ENCODE assay signal across 9 cellular contexts in the genomic region with DNA sequence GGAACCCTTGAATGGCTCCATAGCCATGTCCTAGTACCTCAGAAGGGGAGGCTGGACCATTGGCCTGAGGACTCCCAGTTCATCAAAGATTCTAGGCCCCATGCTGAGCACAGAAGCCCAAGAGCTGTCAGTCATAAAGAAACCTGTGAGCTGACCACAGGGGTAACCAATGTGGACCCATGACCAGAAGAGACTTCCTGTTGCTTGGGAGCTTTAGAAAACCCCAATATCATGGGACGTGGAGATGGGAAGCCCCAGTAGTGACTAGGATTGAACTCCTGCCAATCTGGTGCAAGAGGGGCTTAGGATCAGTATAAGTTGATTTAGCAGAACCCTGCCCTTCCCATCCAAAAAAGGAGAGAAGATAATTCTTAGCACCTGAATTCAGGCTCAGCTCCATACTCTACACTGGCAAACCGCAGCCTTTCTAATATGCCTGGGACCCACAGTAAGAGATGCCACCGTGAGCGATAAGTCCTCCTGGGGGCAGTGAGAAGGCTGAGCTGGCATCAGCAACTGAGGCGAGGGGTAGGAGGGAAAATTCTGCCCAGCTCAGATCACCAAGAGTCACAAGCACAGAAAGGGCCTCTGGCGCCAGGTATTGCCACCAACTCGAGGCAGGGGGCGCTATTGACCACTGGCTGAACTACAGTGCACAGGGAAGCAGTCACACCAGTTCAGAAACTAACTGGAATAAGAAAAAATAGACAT.
DNase-seq lines count a peak whose midpoint lies in the region; ATAC-seq and TF ChIP-seq lines count a peak whose summit lies in the region.
"Had no signal": no experiment of that assay in that cellular context is flagged by ENCODE, and none has a peak within 500 bp of the region (broad histone marks: within the 10 kb centered on the region; RNA-seq: fewer than 3 reads in every experiment).

No MANE protein-coding gene starts in this region.

- no peaks in the 10 kb centered on the region for H3K9me3 ChIP-seq in OCI-LY7 (ENCODE audit: low read length)
- H3K9me3 ChIP-seq: BLaER1 treated with 17β-estradiol and CSF1 and Interleukin-3, amounts not matched to agents 10 nM and 100 nM had no signal

- no peaks in the 10 kb centered on the region for H3K9me2 ChIP-seq in OCI-LY7 (ENCODE audit: insufficient read depth, low read length)

- TF ChIP-seq POLR2A in lower leg skin (IDR thresholded peaks at IDR 0.05): no peak

- H4K20me1 ChIP-seq in OCI-LY7 (ENCODE audit: insufficient read depth, low read length): no peaks in the 10 kb centered on the region
- H4K20me1 ChIP-seq: BLaER1 treated with 17β-estradiol and CSF1 and Interleukin-3, amounts not matched to agents 10 nM and 100 nM had no signal

- peak; percentile 26 for DNase-seq in NCI-H146 treated with DMSO at 0.1 percent for 48 hours (lab: John Stamatoyannopoulos, UW; ENCODE audit: unreplicated experiment)
- no peak for DNase-seq in NCI-H146 (lab: John Stamatoyannopoulos, UW)
- DNase-seq in OCI-LY7 (ENCODE audit: low spot score): peak; percentile 18
- DNase-seq in ecto neural progenitor cell (ENCODE audit: low spot score): peak; percentile 70
- DNase-seq in pulmonary artery endothelial cell (ENCODE audit: low read depth, low spot score): peak; percentile 3
- no peak for DNase-seq in lower leg skin (ENCODE audit: low spot score in 2 of 2)

- no peaks in the 10 kb centered on the region for H3K4me1 ChIP-seq in OCI-LY7 (ENCODE audit: insufficient read depth, low read length, poor library complexity, severe bottlenecking)

- no peaks in the 10 kb centered on the region for H3K79me2 ChIP-seq in OCI-LY7 (ENCODE audit: insufficient read depth, low read depth, low read length)

- intact Hi-C loops in OCI-LY7 (cut with micrococcal nuclease; ENCODE audit: unreplicated experiment) (no loop called here), lower leg skin (cut with DNase I; ENCODE audit: low total_unique reads) (no loop called here)

- 44 to 56% methylated on average over 8 of the region's 8 CpGs for WGBS in lower leg skin, 2 donors

- H2AFZ ChIP-seq in OCI-LY7 (ENCODE audit: low read length): no peak overlapping the region

- ATAC-seq in GM19395 (IDR thresholded peaks at IDR 0.05; ENCODE audit: unreplicated experiment): peak; percentile 91
- ATAC-seq in HG03175 (IDR thresholded peaks at IDR 0.05; ENCODE audit: unreplicated experiment): peak; percentile 88

- TF ChIP-seq CTCF in OCI-LY7 (conservative IDR thresholded peaks at IDR 0.05; ENCODE audit: low read length) (peak; percentile 75), lower leg skin (IDR thresholded peaks at IDR 0.05) (no peak)

- H3K4me2 ChIP-seq in OCI-LY7 (ENCODE audit: low read length): no peak overlapping the region

- H3K4me3 ChIP-seq in OCI-LY7 (ENCODE audit: low read depth, low read length, poor library complexity, severe bottlenecking) (no peak overlapping the region), lower leg skin (ENCODE audit: low read depth, poor library complexity, severe bottlenecking) (no peak overlapping the region)
- H3K4me3 ChIP-seq: BLaER1 treated with 17β-estradiol and CSF1 and Interleukin-3, amounts not matched to agents 10 nM and 100 nM had no signal

- no peak overlapping the region for H3K27ac ChIP-seq in OCI-LY7 (ENCODE audit: low read depth, low read length, poor library complexity, severe bottlenecking)
- H3K27ac ChIP-seq: BLaER1 treated with 17β-estradiol and CSF1 and Interleukin-3, amounts not matched to agents 10 nM and 100 nM had no signal

- CTCF ChIA-PET in OCI-LY7 (lab: Charles Lee; ENCODE audit: unreplicated experiment): interaction anchor here (1.3 kb wide), 1 partner anchor 55 kb away, joined by 3 read pairs; no protein-coding TSS in a partner anchor

- no TSS peak for BruUV-seq in OCI-LY7 (replicated peaks; lab: Mats Ljungman, UMichigan)

- POLR2A ChIA-PET in OCI-LY7 (lab: Charles Lee): interaction anchor here (0.8 kb wide), 1 partner anchor 55 kb away, joined by 3 read pairs; no protein-coding TSS in a partner anchor

- no peaks in the 10 kb centered on the region for H3K36me3 ChIP-seq in OCI-LY7 (ENCODE audit: insufficient read depth, low read length)
- H3K36me3 ChIP-seq: BLaER1 treated with 17β-estradiol and CSF1 and Interleukin-3, amounts not matched to agents 10 nM and 100 nM had no signal

Comparison
In these comparisons a context has a peak if more than half of its experiments do, and no peak if none do; other contexts are left out.
1. DNase-seq: peak in NCI-H146 treated with DMSO at 0.1 percent for 48 hours (single experiment), OCI-LY7 (single experiment), ecto neural progenitor cell (single experiment) and pulmonary artery endothelial cell (single experiment); none in NCI-H146 (single experiment) and lower leg skin (0 of 2).